ENCODE assay signal across 11 cellular contexts in genomic region chr17:10845388-10845751, GRCh38. TPM values are rescaled to one million over a fixed set of nuclear protein-coding genes. Genes with fewer than 3 reads are reported as not detected.
DNase-seq lines count a peak whose midpoint lies in the region; ATAC-seq and TF ChIP-seq lines count a peak whose summit lies in the region.
"Had no signal": no experiment of that assay in that cellular context is flagged by ENCODE, and none has a peak within 500 bp of the region (broad histone marks: within the 10 kb centered on the region; RNA-seq: fewer than 3 reads in every experiment).

No MANE protein-coding gene starts in this region.

- H2BK5ac ChIP-seq in IMR-90 (ENCODE audit: low read depth, low read length, poor library complexity, severe bottlenecking) = no peak overlapping the region

- H3K9me3 ChIP-seq in CD4-positive, CD25-positive, alpha-beta regulatory T cell (ENCODE audit: control insufficient read depth in 2 of 2, low read length in 2 of 2) = no peaks in the 10 kb centered on the region
- no peaks in the 10 kb centered on the region for H3K9me3 ChIP-seq in IMR-90 (ENCODE audit: control insufficient read depth, insufficient read depth, low read length)

- H3K27me3 ChIP-seq in CD4-positive, CD25-positive, alpha-beta regulatory T cell (ENCODE audit: control insufficient read depth, insufficient read depth, low read length) = peaks cover 3% of the 10 kb centered on the region
- H3K27me3 ChIP-seq in IMR-90 (ENCODE audit: control insufficient read depth, insufficient read depth, low read length) = peaks cover 2% of the 10 kb centered on the region; the same call in 1 of the 2 replicates

- H4K8ac ChIP-seq in IMR-90 (ENCODE audit: low read depth in 2 of 2, low read length in 2 of 2) = no peak overlapping the region

- H3K4me1 ChIP-seq in CD4-positive, CD25-positive, alpha-beta regulatory T cell (ENCODE audit: control insufficient read depth, insufficient read depth, low read length, poor library complexity, severe bottlenecking) = peaks cover 6% of the 10 kb centered on the region
- H3K4me1 ChIP-seq in IMR-90 (ENCODE audit: control insufficient read depth, insufficient read depth, low read length) = no peaks in the 10 kb centered on the region

- intact Hi-C loops in IMR-90 (cut with micrococcal nuclease) = loop anchor here (1.0 kb wide), 3 partner anchors 108 to 214 kb away; no protein-coding TSS in a partner anchor
- intact Hi-C loops in activated T-helper 2 cell treated with anti-CD3 and anti-CD28 coated beads, Interferon-gamma antibody, Interleukin-2, Interleukin-4, amounts not matched to agents 10 μg/mL and 5 μg/mL and 100 μg/mL, durations not matched to agents 14 hours and 24 hours and 36 hours (cut with micrococcal nuclease) = loop anchor here (1.0 to 5.0 kb wide), 4 partner anchors 73 to 199 kb away; no protein-coding TSS in a partner anchor

- no peak for TF ChIP-seq RAD21 in IMR-90 (IDR thresholded peaks at IDR 0.05; ENCODE audit: low read length)

- in situ Hi-C loops in IMR-90 (cut with MboI; ENCODE audit: low sequenced_read_pairs) = loop anchor here (5.0 kb wide), 1 partner anchor 108 kb away; no protein-coding TSS in a partner anchor

- POLR2A ChIA-PET in IMR-90 (lab: Charles Lee; ENCODE audit: unreplicated experiment) = interaction anchor here (0.6 kb wide), 1 partner anchor 142 kb away, joined by 8 read pairs; no protein-coding TSS in a partner anchor

- dilution Hi-C loops in IMR-90 (cut with HindIII; ENCODE audit: low sequenced_read_pairs, unreplicated experiment) = no loop called here

- no peak overlapping the region for H3K56ac ChIP-seq in IMR-90 (ENCODE audit: extremely low read depth, insufficient read depth, low read length)

- H3K27ac ChIP-seq in CD4-positive, CD25-positive, alpha-beta regulatory T cell (ENCODE audit: insufficient read depth, low read length, poor library complexity, severe bottlenecking) = no peak overlapping the region
- H3K27ac ChIP-seq in IMR-90 (ENCODE audit: insufficient read depth, low read length) = no peak overlapping the region
- H3K27ac ChIP-seq in coronary artery = no peak overlapping the region

- no peak overlapping the region for H3K23ac ChIP-seq in IMR-90 (ENCODE audit: low read depth, low read length)

- no peak overlapping the region for H3K14ac ChIP-seq in IMR-90 (replicated peaks; ENCODE audit: low read depth, low read length)

- no peak for ATAC-seq in CD4-positive, CD25-positive, alpha-beta regulatory T cell (ENCODE audit: low read depth in 2 of 2)
- ATAC-seq in IMR-90 (ENCODE audit: low read depth) (no peak), GM19351 (IDR thresholded peaks at IDR 0.05; ENCODE audit: unreplicated experiment) (no peak)

- no peak overlapping the region for H3K9ac ChIP-seq in IMR-90 (ENCODE audit: low read depth, low read length)

- no peak overlapping the region for H2BK15ac ChIP-seq in IMR-90 (ENCODE audit: low read depth, low read length)

- H3K36me3 Mint-ChIP-seq in CD4-positive, CD25-positive, alpha-beta regulatory T cell = no peaks in the 10 kb centered on the region
- H3K36me3 Mint-ChIP-seq in neural crest cell (ENCODE audit: low read depth) = peaks cover 3% of the 10 kb centered on the region
- H3K36me3 Mint-ChIP-seq in activated T-helper 2 cell treated with anti-CD3 and anti-CD28 coated beads, Interferon-gamma antibody, Interleukin-2, Interleukin-4, amounts not matched to agents 10 μg/mL and 5 μg/mL and 100 μg/mL, durations not matched to agents 14 hours and 24 hours and 36 hours (ENCODE audit: low read depth) = no peaks in the 10 kb centered on the region
- H3K36me3 Mint-ChIP-seq: activated naive CD4-positive, alpha-beta T cell treated with anti-CD3 and anti-CD28 coated beads, Interleukin-2, amount 50 U/mL, for 72 hours had no signal

- no peak overlapping the region for H2BK120ac ChIP-seq in IMR-90 (ENCODE audit: low read depth, low read length)

- H2BK20ac ChIP-seq in IMR-90 (ENCODE audit: low read depth, low read length) = no peak overlapping the region

- no peak for DNase-seq in CD4-positive, CD25-positive, alpha-beta regulatory T cell
- DNase-seq in IMR-90 (no peak), coronary artery (ENCODE audit: low spot score) (no peak), neural crest cell (ENCODE audit: low read depth, low spot score) (no peak), activated gamma-delta T cell treated with Interleukin-2 at 50 U/mL for 16 hours (no peak)
- DNase-seq in activated effector memory CD4-positive, alpha-beta T cell treated with anti-CD3 and anti-CD28 coated beads, Interleukin-2, amount 50 U/mL, for 16 hours = no peak
- DNase-seq in activated T-helper 2 cell treated with anti-CD3 and anti-CD28 coated beads, Interferon-gamma antibody, Interleukin-2, Interleukin-4, amounts not matched to agents 10 μg/mL and 5 μg/mL and 100 μg/mL, durations not matched to agents 14 hours and 24 hours and 36 hours (ENCODE audit: low spot score) = no peak

- H2AK9ac ChIP-seq in IMR-90 (replicated peaks; ENCODE audit: low read depth, low read length, poor library complexity) = no peak overlapping the region

- peaks cover 0 to 1% (median 0%) of the 10 kb centered on the region in 7 donors for H3K9me3 Mint-ChIP-seq in CD4-positive, CD25-positive, alpha-beta regulatory T cell
- H3K9me3 Mint-ChIP-seq in neural crest cell = peaks cover 12% of the 10 kb centered on the region
- H3K9me3 Mint-ChIP-seq in activated T-helper 2 cell treated with anti-CD3 and anti-CD28 coated beads, Interferon-gamma antibody, Interleukin-2, Interleukin-4, amounts not matched to agents 10 μg/mL and 5 μg/mL and 100 μg/mL, durations not matched to agents 14 hours and 24 hours and 36 hours = no peaks in the 10 kb centered on the region
- H3K9me3 Mint-ChIP-seq: activated naive CD4-positive, alpha-beta T cell treated with anti-CD3 and anti-CD28 coated beads, Interleukin-2, amount 50 U/mL, for 72 hours had no signal

- H3K27ac Mint-ChIP-seq in CD4-positive, CD25-positive, alpha-beta regulatory T cell = peak overlapping the region in 1 of 3 donors; percentile 57
- H3K27ac Mint-ChIP-seq in neural crest cell (ENCODE audit: unreplicated experiment) = no peak overlapping the region
- no peak overlapping the region for H3K27ac Mint-ChIP-seq in activated T-helper 2 cell treated with anti-CD3 and anti-CD28 coated beads, Interferon-gamma antibody, Interleukin-2, Interleukin-4, amounts not matched to agents 10 μg/mL and 5 μg/mL and 100 μg/mL, durations not matched to agents 14 hours and 24 hours and 36 hours

- H3K9me1 ChIP-seq in IMR-90 (ENCODE audit: insufficient read depth, low read length) = no peaks in the 10 kb centered on the region

- H3K79me1 ChIP-seq in IMR-90 (ENCODE audit: low read depth in 1 of 2, low read length in 2 of 2) = no peaks in the 10 kb centered on the region

- CTCF ChIA-PET in IMR-90 (lab: Yijun Ruan, JAX) = interaction anchor here (0.6 to 2.0 kb wide), 8 partner anchors 11 to 1180 kb away, joined by 3 to 16 read pairs (median 4); no protein-coding TSS in a partner anchor

- no peak overlapping the region for H4K91ac ChIP-seq in IMR-90 (ENCODE audit: insufficient read depth, low read depth, low read length)

- peaks cover 0 to 11% (median 3%) of the 10 kb centered on the region in 4 donors for H3K4me1 Mint-ChIP-seq in CD4-positive, CD25-positive, alpha-beta regulatory T cell
- peaks cover 17% of the 10 kb centered on the region for H3K4me1 Mint-ChIP-seq in neural crest cell
- peaks cover 12% of the 10 kb centered on the region for H3K4me1 Mint-ChIP-seq in activated T-helper 2 cell treated with anti-CD3 and anti-CD28 coated beads, Interferon-gamma antibody, Interleukin-2, Interleukin-4, amounts not matched to agents 10 μg/mL and 5 μg/mL and 100 μg/mL, durations not matched to agents 14 hours and 24 hours and 36 hours (ENCODE audit: low read depth)

- no peaks in the 10 kb centered on the region for H3K36me3 ChIP-seq in CD4-positive, CD25-positive, alpha-beta regulatory T cell (ENCODE audit: control insufficient read depth, insufficient read depth, low read length)
- H3K36me3 ChIP-seq in IMR-90 (ENCODE audit: control insufficient read depth, insufficient read depth, low read length) = no peaks in the 10 kb centered on the region

- H4K5ac ChIP-seq in IMR-90 (ENCODE audit: low read depth, low read length) = no peak overlapping the region

- no TSS peak for BruUV-seq in IMR-90 (replicated peaks; lab: Mats Ljungman, UMichigan)

- TF ChIP-seq CTCF in IMR-90 (conservative IDR thresholded peaks at IDR 0.05; ENCODE audit: low read depth, low read length) (no peak), coronary artery (IDR thresholded peaks at IDR 0.05) (no peak), neural crest cell (conservative IDR thresholded peaks at IDR 0.05) (no peak)

- H3K4me3 Mint-ChIP-seq in CD4-positive, CD25-positive, alpha-beta regulatory T cell = peak overlapping the region in 3 of 4 donors; percentile 59 to 86 (median 72)
- H3K4me3 Mint-ChIP-seq in neural crest cell = peak overlapping the region; percentile 85
- H3K4me3 Mint-ChIP-seq in activated T-helper 2 cell treated with anti-CD3 and anti-CD28 coated beads, Interferon-gamma antibody, Interleukin-2, Interleukin-4, amounts not matched to agents 10 μg/mL and 5 μg/mL and 100 μg/mL, durations not matched to agents 14 hours and 24 hours and 36 hours (ENCODE audit: low read depth) = no peak overlapping the region

- TF ChIP-seq POLR2A in IMR-90 (IDR thresholded peaks at IDR 0.05; ENCODE audit: low read depth, low read length) = no peak

- no peak overlapping the region for H2AK5ac ChIP-seq in IMR-90 (ENCODE audit: low read depth, low read length)

- H4K20me1 ChIP-seq in IMR-90 (ENCODE audit: insufficient read depth, low read length) = no peaks in the 10 kb centered on the region

- H3K27me3 Mint-ChIP-seq in CD4-positive, CD25-positive, alpha-beta regulatory T cell = peaks cover 11% of the 10 kb centered on the region
- H3K27me3 Mint-ChIP-seq in neural crest cell (ENCODE audit: low read depth) = peaks cover 30% of the 10 kb centered on the region
- peaks cover 4% of the 10 kb centered on the region for H3K27me3 Mint-ChIP-seq in activated T-helper 2 cell treated with anti-CD3 and anti-CD28 coated beads, Interferon-gamma antibody, Interleukin-2, Interleukin-4, amounts not matched to agents 10 μg/mL and 5 μg/mL and 100 μg/mL, durations not matched to agents 14 hours and 24 hours and 36 hours (ENCODE audit: low read depth)

- no peak overlapping the region for H3K4me2 ChIP-seq in IMR-90 (ENCODE audit: low read depth, low read length)

- H3K18ac ChIP-seq in IMR-90 (ENCODE audit: low read depth, low read length) = no peak overlapping the region

- WGBS in IMR-90 (ENCODE audit: extremely low coverage in 2 of 2, insufficient read length in 1 of 2), 2 experiments = no CpG with 5 or more reads among the region's 6 CpGs

- H3K4me3 ChIP-seq in CD4-positive, CD25-positive, alpha-beta regulatory T cell (ENCODE audit: low read depth, low read length) = peak overlapping the region; percentile 44
- H3K4me3 ChIP-seq in IMR-90 (ENCODE audit: insufficient read depth, low read depth, low read length) (no peak overlapping the region), coronary artery (peak overlapping the region; percentile 64)
- H3K4me3 ChIP-seq: lung had no signal

- H3K4ac ChIP-seq in IMR-90 (ENCODE audit: low read depth, low read length) = no peak overlapping the region

- peak overlapping the region; percentile 82 for H2AFZ ChIP-seq in IMR-90 (replicated peaks; ENCODE audit: low read length, poor library complexity)

RNA-seq across cellular contexts. Expression of gene PIRT, which starts 7.5 kb away (rescaled TPM):
- not detected for total RNA-seq in CD4-positive, CD25-positive, alpha-beta regulatory T cell
- polyA plus RNA-seq in CD4-positive, CD25-positive, alpha-beta regulatory T cell = not detected
- total RNA-seq in IMR-90 (2012; rRNA removed) (not detected in 2 replicates), neural crest cell (0.07 and 0.09 TPM in 2 replicates)
- not detected in 2 replicates for polyA plus RNA-seq in IMR-90 (2012; rRNA removed)
- polyA plus RNA-seq in IMR-90 (2012; cell fraction: cytosol; rRNA removed) = not detected in 2 replicates
- not detected in 2 replicates for polyA plus RNA-seq in IMR-90 (2012; cell fraction: nucleus; rRNA removed; ENCODE audit: low replicate concordance)
- not detected in 2 replicates for total RNA-seq in activated T-helper 2 cell treated with anti-CD3 and anti-CD28 coated beads, Interferon-gamma antibody, Interleukin-2, Interleukin-4, amounts not matched to agents 10 μg/mL and 5 μg/mL and 100 μg/mL, durations not matched to agents 14 hours and 24 hours and 36 hours
- total RNA-seq: activated naive CD4-positive, alpha-beta T cell treated with anti-CD3 and anti-CD28 coated beads, Interleukin-2, amount 50 U/mL, for 72 hours; HT1080 had no signal
- polyA plus RNA-seq: lung had no signal

RNA-seq across cellular contexts. Expression of gene TMEM238L, which starts 41.5 kb away (rescaled TPM):
- total RNA-seq in CD4-positive, CD25-positive, alpha-beta regulatory T cell = not detected
- polyA plus RNA-seq in CD4-positive, CD25-positive, alpha-beta regulatory T cell = not detected
- total RNA-seq in IMR-90 (2012; rRNA removed) (not detected in 2 replicates), neural crest cell (not detected in 2 replicates)
- polyA plus RNA-seq in IMR-90 (2012; rRNA removed) = not detected in 2 replicates
- not detected in 2 replicates for polyA plus RNA-seq in IMR-90 (2012; cell fraction: cytosol; rRNA removed)
- polyA plus RNA-seq in IMR-90 (2012; cell fraction: nucleus; rRNA removed; ENCODE audit: low replicate concordance) = not detected in 2 replicates
- not detected in 2 replicates for total RNA-seq in activated T-helper 2 cell treated with anti-CD3 and anti-CD28 coated beads, Interferon-gamma antibody, Interleukin-2, Interleukin-4, amounts not matched to agents 10 μg/mL and 5 μg/mL and 100 μg/mL, durations not matched to agents 14 hours and 24 hours and 36 hours
- total RNA-seq: activated naive CD4-positive, alpha-beta T cell treated with anti-CD3 and anti-CD28 coated beads, Interleukin-2, amount 50 U/mL, for 72 hours; HT1080; lung had no signal
